11 cellular contexts compared by ENCODE assay signal in genomic region chr17:82100502-82101298, GRCh38. TPM values are rescaled to one million over a fixed set of nuclear protein-coding genes. Genes with fewer than 3 reads are reported as not detected.
DNase-seq lines count a peak whose midpoint lies in the region; ATAC-seq and TF ChIP-seq lines count a peak whose summit lies in the region.
"Had no signal": no experiment of that assay in that cellular context is flagged by ENCODE, and none has a peak within 500 bp of the region (broad histone marks: within the 10 kb centered on the region; RNA-seq: fewer than 3 reads in every experiment).

No MANE protein-coding gene starts in this region.

- intact Hi-C loops in activated CD4-positive, alpha-beta memory T cell treated with anti-CD3 and anti-CD28 coated beads for 36 hours (cut with micrococcal nuclease): no loop called here
- intact Hi-C loops in esophagus squamous epithelium (cut with DNase I): no loop called here

- H3K4me3 Mint-ChIP-seq in activated CD4-positive, alpha-beta memory T cell treated with anti-CD3 and anti-CD28 coated beads for 36 hours: no peak overlapping the region
- no peak overlapping the region for H3K4me3 Mint-ChIP-seq in activated CD4-positive, alpha-beta memory T cell treated with anti-CD3 and anti-CD28 coated beads, Interleukin-2, amount 10 ng/mL, durations not matched to agents 7 days and 5 days
- H3K4me3 Mint-ChIP-seq in stimulated activated memory B cell treated with anti-CD40 and anti-IgM and Interleukin-4, amounts not matched to agents 10 μg/mL and 1 μg/mL and 100 μg/mL, for 72 hours: peak overlapping the region; percentile 90

- H3K27ac ChIP-seq in esophagus squamous epithelium: peak overlapping the region; percentile 91 to 99 (median 98)
- H3K27ac ChIP-seq in Peyer's patch: peak overlapping the region in 2 of 4 donors; percentile 85 to 92

- no peaks in the 10 kb centered on the region for H3K27me3 Mint-ChIP-seq in activated CD4-positive, alpha-beta memory T cell treated with anti-CD3 and anti-CD28 coated beads for 36 hours
- H3K27me3 Mint-ChIP-seq in activated CD4-positive, alpha-beta memory T cell treated with anti-CD3 and anti-CD28 coated beads, Interleukin-2, amount 10 ng/mL, durations not matched to agents 7 days and 5 days: no peaks in the 10 kb centered on the region
- H3K27me3 Mint-ChIP-seq in stimulated activated memory B cell treated with anti-CD40 and anti-IgM and Interleukin-4, amounts not matched to agents 10 μg/mL and 1 μg/mL and 100 μg/mL, for 72 hours: no peaks in the 10 kb centered on the region

- no peak for DNase-seq in activated CD4-positive, alpha-beta memory T cell treated with anti-CD3 and anti-CD28 coated beads for 36 hours
- no peak for DNase-seq in activated CD4-positive, alpha-beta memory T cell treated with anti-CD3 and anti-CD28 coated beads, Interleukin-2, amount 10 ng/mL, durations not matched to agents 7 days and 5 days
- DNase-seq in NT2/D1 (ENCODE audit: low read depth, low spot score) (no peak), esophagus squamous epithelium (lab: John Stamatoyannopoulos, UW) (no peak), amniotic stem cell (lab: John Stamatoyannopoulos, UW) (no peak), Peyer's patch (no peak)
- DNase-seq in activated CD8-positive, alpha-beta memory T cell treated with anti-CD3 and anti-CD28 coated beads, Interleukin-2, amount 50 U/mL, for 48 hours: no peak
- DNase-seq: cerebellar nuclear complex; stimulated activated CD4-positive, alpha-beta T cell treated with anti-CD3 and anti-CD28 coated beads, Interleukin-1b, Interleukin-23, amount 100 ng/mL, for 48 hours had no signal

- no peaks in the 10 kb centered on the region for H3K27me3 ChIP-seq in NT2/D1 (ENCODE audit: insufficient read depth, insufficient read length)
- H3K27me3 ChIP-seq in esophagus squamous epithelium: no peaks in the 10 kb centered on the region
- no peaks in the 10 kb centered on the region for H3K27me3 ChIP-seq in Peyer's patch

- no peak for ATAC-seq in stimulated activated memory B cell treated with anti-CD40 and anti-IgM and Interleukin-4, amounts not matched to agents 10 μg/mL and 1 μg/mL and 100 μg/mL, for 72 hours
- ATAC-seq: activated CD4-positive, CD25-positive, alpha-beta regulatory T cell treated with anti-CD3 and anti-CD28 coated beads, Interleukin-2, amount 50 U/mL, for 24 hours had no signal

- H3K36me3 ChIP-seq in NT2/D1 (ENCODE audit: insufficient read depth, insufficient read length, low read length) (peaks cover 26% of the 10 kb centered on the region), esophagus squamous epithelium (peaks cover 0 to 11% (median 0%) of the 10 kb centered on the region in 3 donors), Peyer's patch (no peaks in the 10 kb centered on the region)

- TF ChIP-seq CTCF in esophagus squamous epithelium (IDR thresholded peaks at IDR 0.05) (no peak), Peyer's patch (IDR thresholded peaks at IDR 0.05) (no peak)

- H3K4me1 ChIP-seq in NT2/D1 (ENCODE audit: insufficient read depth, insufficient read length) (peaks cover 52% of the 10 kb centered on the region), esophagus squamous epithelium (peaks cover 57 to 82% (median 59%) of the 10 kb centered on the region in 3 donors), Peyer's patch (peaks cover 0 to 43% (median 28%) of the 10 kb centered on the region in 4 donors)

- WGBS in esophagus squamous epithelium, 2 donors: 62 to 80% methylated on average over 6 to 8 of the region's 35 CpGs

- peaks cover 20% of the 10 kb centered on the region for H3K4me1 Mint-ChIP-seq in activated CD4-positive, alpha-beta memory T cell treated with anti-CD3 and anti-CD28 coated beads for 36 hours (ENCODE audit: low read depth)
- H3K4me1 Mint-ChIP-seq in activated CD4-positive, alpha-beta memory T cell treated with anti-CD3 and anti-CD28 coated beads, Interleukin-2, amount 10 ng/mL, durations not matched to agents 7 days and 5 days: peaks cover 28% of the 10 kb centered on the region
- H3K4me1 Mint-ChIP-seq in stimulated activated memory B cell treated with anti-CD40 and anti-IgM and Interleukin-4, amounts not matched to agents 10 μg/mL and 1 μg/mL and 100 μg/mL, for 72 hours: peaks cover 37% of the 10 kb centered on the region

- H3K27ac Mint-ChIP-seq in activated CD4-positive, alpha-beta memory T cell treated with anti-CD3 and anti-CD28 coated beads for 36 hours: peak overlapping the region; percentile 5
- H3K27ac Mint-ChIP-seq in activated CD4-positive, alpha-beta memory T cell treated with anti-CD3 and anti-CD28 coated beads, Interleukin-2, amount 10 ng/mL, durations not matched to agents 7 days and 5 days: no peak overlapping the region
- no peak overlapping the region for H3K27ac Mint-ChIP-seq in stimulated activated memory B cell treated with anti-CD40 and anti-IgM and Interleukin-4, amounts not matched to agents 10 μg/mL and 1 μg/mL and 100 μg/mL, for 72 hours

- CTCF ChIA-PET in activated CD4-positive, alpha-beta memory T cell treated with anti-CD3 and anti-CD28 coated beads for 36 hours (lab: Charles Lee): interaction anchor here (0.9 kb wide), 1 partner anchor 51 kb away, joined by 3 read pairs; no protein-coding TSS in a partner anchor
- CTCF ChIA-PET in activated CD4-positive, alpha-beta memory T cell treated with anti-CD3 and anti-CD28 coated beads, Interleukin-2, amount 10 ng/mL, durations not matched to agents 7 days and 5 days (lab: Charles Lee): interaction anchor here (0.6 kb wide), 1 partner anchor 196 kb away, joined by 3 read pairs; no protein-coding TSS in a partner anchor

- POLR2A ChIA-PET in activated CD4-positive, alpha-beta memory T cell treated with anti-CD3 and anti-CD28 coated beads for 36 hours (lab: Charles Lee): no interaction called here
- POLR2A ChIA-PET in activated CD4-positive, alpha-beta memory T cell treated with anti-CD3 and anti-CD28 coated beads, Interleukin-2, amount 10 ng/mL, durations not matched to agents 7 days and 5 days (lab: Charles Lee): interaction anchor here (1.0 to 3.2 kb wide), 3 partner anchors 50 to 70 kb away, joined by 3 to 9 read pairs (median 3); partner anchors contain the start of gene DCXR

- H3K36me3 Mint-ChIP-seq in activated CD4-positive, alpha-beta memory T cell treated with anti-CD3 and anti-CD28 coated beads for 36 hours: peaks cover 2% of the 10 kb centered on the region
- H3K36me3 Mint-ChIP-seq in activated CD4-positive, alpha-beta memory T cell treated with anti-CD3 and anti-CD28 coated beads, Interleukin-2, amount 10 ng/mL, durations not matched to agents 7 days and 5 days (ENCODE audit: low read depth): peaks cover 4% of the 10 kb centered on the region
- H3K36me3 Mint-ChIP-seq in stimulated activated memory B cell treated with anti-CD40 and anti-IgM and Interleukin-4, amounts not matched to agents 10 μg/mL and 1 μg/mL and 100 μg/mL, for 72 hours: no peaks in the 10 kb centered on the region

- H3K4me3 ChIP-seq in NT2/D1 (ENCODE audit: insufficient read length, low read depth) (peak overlapping the region; percentile 24), esophagus squamous epithelium (no peak overlapping the region), Peyer's patch (no peak overlapping the region)

- H3K9me3 ChIP-seq in NT2/D1 (ENCODE audit: insufficient read depth, low read length) (no peaks in the 10 kb centered on the region), esophagus squamous epithelium (no peaks in the 10 kb centered on the region), Peyer's patch (no peaks in the 10 kb centered on the region)

- TF ChIP-seq POLR2A in esophagus squamous epithelium (IDR thresholded peaks at IDR 0.05): no peak
- TF ChIP-seq POLR2A in Peyer's patch (IDR thresholded peaks at IDR 0.05): no peak

- peak overlapping the region; percentile 99 for H3K9ac ChIP-seq in NT2/D1 (ENCODE audit: insufficient read length, low read depth)

- H3K9me3 Mint-ChIP-seq in activated CD4-positive, alpha-beta memory T cell treated with anti-CD3 and anti-CD28 coated beads for 36 hours: no peaks in the 10 kb centered on the region
- H3K9me3 Mint-ChIP-seq in activated CD4-positive, alpha-beta memory T cell treated with anti-CD3 and anti-CD28 coated beads, Interleukin-2, amount 10 ng/mL, durations not matched to agents 7 days and 5 days: no peaks in the 10 kb centered on the region
- no peaks in the 10 kb centered on the region for H3K9me3 Mint-ChIP-seq in stimulated activated memory B cell treated with anti-CD40 and anti-IgM and Interleukin-4, amounts not matched to agents 10 μg/mL and 1 μg/mL and 100 μg/mL, for 72 hours

RNA-seq across cellular contexts. Expression of gene FASN, which starts 2.7 kb away (rescaled TPM):
- 100 to 1,000 TPM; 209 to 212 TPM for total RNA-seq in activated CD4-positive, alpha-beta memory T cell treated with anti-CD3 and anti-CD28 coated beads for 36 hours
- 100 to 1,000 TPM; 181 to 191 TPM for total RNA-seq in activated CD4-positive, alpha-beta memory T cell treated with anti-CD3 and anti-CD28 coated beads, Interleukin-2, amount 10 ng/mL, durations not matched to agents 7 days and 5 days
- 100 to 1,000 TPM in 2 of 4 donors, 10 to 100 TPM in 2; 72.8 to 302 (median 143) TPM for total RNA-seq in esophagus squamous epithelium
- total RNA-seq in Peyer's patch: 100 to 1,000 TPM in 1 of 4 donors, 10 to 100 TPM in 3; 50.4 to 110 (median 76.5) TPM

RNA-seq across cellular contexts. Expression of gene DUS1L, which starts 35.1 kb away (rescaled TPM):
- 100 to 1,000 TPM; 118 to 131 TPM for total RNA-seq in activated CD4-positive, alpha-beta memory T cell treated with anti-CD3 and anti-CD28 coated beads for 36 hours
- total RNA-seq in activated CD4-positive, alpha-beta memory T cell treated with anti-CD3 and anti-CD28 coated beads, Interleukin-2, amount 10 ng/mL, durations not matched to agents 7 days and 5 days: 10 to 100 TPM; 98.8 to 99.3 TPM
- 100 to 1,000 TPM in 3 of 4 donors, 10 to 100 TPM in 1; 53.3 to 125 (median 105) TPM for total RNA-seq in esophagus squamous epithelium
- 100 to 1,000 TPM in 3 of 4 donors, 10 to 100 TPM in 1; 73.6 to 207 (median 122) TPM for total RNA-seq in Peyer's patch

RNA-seq across cellular contexts. Expression of gene GPS1, which starts 49.0 kb away (rescaled TPM):
- 10 to 100 TPM; 86.8 to 89.1 TPM for total RNA-seq in activated CD4-positive, alpha-beta memory T cell treated with anti-CD3 and anti-CD28 coated beads for 36 hours
- total RNA-seq in activated CD4-positive, alpha-beta memory T cell treated with anti-CD3 and anti-CD28 coated beads, Interleukin-2, amount 10 ng/mL, durations not matched to agents 7 days and 5 days: 10 to 100 TPM; 69.0 to 75.6 TPM
- 10 to 100 TPM; 62.8 to 76.9 (median 69.5) TPM for total RNA-seq in esophagus squamous epithelium
- total RNA-seq in Peyer's patch: 100 to 1,000 TPM in 1 of 4 donors, 10 to 100 TPM in 3; 69.2 to 138 (median 88.5) TPM

RNA-seq across cellular contexts. Expression of gene RFNG, which starts 49.1 kb away (rescaled TPM):
- total RNA-seq in activated CD4-positive, alpha-beta memory T cell treated with anti-CD3 and anti-CD28 coated beads for 36 hours: 10 to 100 TPM; 16.5 to 17.5 TPM
- total RNA-seq in activated CD4-positive, alpha-beta memory T cell treated with anti-CD3 and anti-CD28 coated beads, Interleukin-2, amount 10 ng/mL, durations not matched to agents 7 days and 5 days: 10 to 100 TPM; 26.3 to 28.4 TPM
- total RNA-seq in esophagus squamous epithelium (10 to 100 TPM; 24.9 to 38.1 (median 31.2) TPM), Peyer's patch (10 to 100 TPM; 42.9 to 65.7 (median 50.2) TPM)
